ENCODE assay signal across 19 cellular contexts in genomic region chr7:92639956-92640355, GRCh38. TPM values are rescaled to one million over a fixed set of nuclear protein-coding genes. Genes with fewer than 3 reads are reported as not detected.
A peak's percentile ranks its signal among the peaks of the same experiment; 100 is the strongest.
DNase-seq lines count a peak whose midpoint lies in the region; ATAC-seq lines count a peak whose summit lies in the region.
"Had no signal": no experiment of that assay in that cellular context is flagged by ENCODE, and none has a peak within 500 bp of the region (broad histone marks: within the 10 kb centered on the region; RNA-seq: fewer than 3 reads in every experiment).

No MANE protein-coding gene starts in this region.

- H3K9me3 ChIP-seq in KOPT-K1 (ENCODE audit: insufficient read depth, low read length, poor library complexity, severe bottlenecking) (no peaks in the 10 kb centered on the region), T-helper 17 cell (ENCODE audit: control insufficient read depth, low read length, poor library complexity, severe bottlenecking) (no peaks in the 10 kb centered on the region)
- H3K9me3 ChIP-seq: gastroesophageal sphincter, left lung, tibial artery had no signal

- H3K9me3 Mint-ChIP-seq in activated T-cell treated with anti-CD3 and anti-CD28 coated beads, Interleukin-2, amount 50 U/mL, for 24 hours: no peaks in the 10 kb centered on the region
- H3K9me3 Mint-ChIP-seq in activated T-cell treated with anti-CD3 and anti-CD28 coated beads, Interleukin-2, amount 50 U/mL, for 4 hours: no peaks in the 10 kb centered on the region
- no peaks in the 10 kb centered on the region for H3K9me3 Mint-ChIP-seq in effector memory CD8-positive, alpha-beta T cell
- H3K9me3 Mint-ChIP-seq: brain had no signal

- H3K27me3 Mint-ChIP-seq in activated T-cell treated with anti-CD3 and anti-CD28 coated beads, Interleukin-2, amount 50 U/mL, for 24 hours: no peaks in the 10 kb centered on the region
- no peaks in the 10 kb centered on the region for H3K27me3 Mint-ChIP-seq in activated T-cell treated with anti-CD3 and anti-CD28 coated beads, Interleukin-2, amount 50 U/mL, for 4 hours (ENCODE audit: low read depth)
- H3K27me3 Mint-ChIP-seq in T-helper 17 cell: no peaks in the 10 kb centered on the region
- no peaks in the 10 kb centered on the region for H3K27me3 Mint-ChIP-seq in effector memory CD8-positive, alpha-beta T cell

- peak overlapping the region; percentile 96 for H3K27ac Mint-ChIP-seq in activated T-cell treated with anti-CD3 and anti-CD28 coated beads, Interleukin-2, amount 50 U/mL, for 24 hours
- H3K27ac Mint-ChIP-seq in T-helper 17 cell: peak overlapping the region; percentile 99
- H3K27ac Mint-ChIP-seq in effector memory CD8-positive, alpha-beta T cell: peak overlapping the region; percentile 11 to 25

- H3K4me3 Mint-ChIP-seq in activated T-cell treated with anti-CD3 and anti-CD28 coated beads, Interleukin-2, amount 50 U/mL, for 24 hours: peak overlapping the region; percentile 51
- no peak overlapping the region for H3K4me3 Mint-ChIP-seq in activated T-cell treated with anti-CD3 and anti-CD28 coated beads, Interleukin-2, amount 50 U/mL, for 4 hours
- H3K4me3 Mint-ChIP-seq in T-helper 17 cell: no peak overlapping the region
- H3K4me3 Mint-ChIP-seq in effector memory CD8-positive, alpha-beta T cell: peak overlapping the region; percentile 11 to 29
- H3K4me3 Mint-ChIP-seq: brain had no signal

- no peak for DNase-seq in activated T-cell treated with anti-CD3 and anti-CD28 coated beads, Interleukin-2, amount 50 U/mL, for 24 hours
- DNase-seq in activated T-cell treated with anti-CD3 and anti-CD28 coated beads, Interleukin-2, amount 50 U/mL, for 4 hours: no peak
- no peak for DNase-seq in T-helper 17 cell
- no peak for DNase-seq in effector memory CD8-positive, alpha-beta T cell
- no peak for DNase-seq in SKM-1 (lab: John Stamatoyannopoulos, UW; ENCODE audit: unreplicated experiment)
- DNase-seq: dermis blood vessel endothelial cell, erythroblast, GOT3, left lung, NCI-H1694 treated with DMSO at 0.1 percent for 48 hours, NCI-H524, T1000, tibial artery had no signal

- H3K36me3 Mint-ChIP-seq in activated T-cell treated with anti-CD3 and anti-CD28 coated beads, Interleukin-2, amount 50 U/mL, for 24 hours (ENCODE audit: low read depth): peaks cover 85% of the 10 kb centered on the region
- H3K36me3 Mint-ChIP-seq in activated T-cell treated with anti-CD3 and anti-CD28 coated beads, Interleukin-2, amount 50 U/mL, for 4 hours (ENCODE audit: insufficient read depth): peaks cover 34% of the 10 kb centered on the region
- H3K36me3 Mint-ChIP-seq in T-helper 17 cell (ENCODE audit: low read depth): peaks cover 2% of the 10 kb centered on the region
- H3K36me3 Mint-ChIP-seq in effector memory CD8-positive, alpha-beta T cell (ENCODE audit: insufficient read depth): peaks cover 3% of the 10 kb centered on the region
- H3K36me3 Mint-ChIP-seq: brain had no signal

- H3K4me1 Mint-ChIP-seq in activated T-cell treated with anti-CD3 and anti-CD28 coated beads, Interleukin-2, amount 50 U/mL, for 24 hours (ENCODE audit: low read depth): peaks cover 91% of the 10 kb centered on the region
- peaks cover 75% of the 10 kb centered on the region for H3K4me1 Mint-ChIP-seq in activated T-cell treated with anti-CD3 and anti-CD28 coated beads, Interleukin-2, amount 50 U/mL, for 4 hours (ENCODE audit: low read depth)
- H3K4me1 Mint-ChIP-seq in T-helper 17 cell: peaks cover 41% of the 10 kb centered on the region
- H3K4me1 Mint-ChIP-seq in effector memory CD8-positive, alpha-beta T cell (ENCODE audit: low read depth in 2 of 2): peaks cover 26 to 39% of the 10 kb centered on the region in 2 donors

- H3K27ac ChIP-seq in KOPT-K1 (ENCODE audit: low read depth, low read length, poor library complexity, severe bottlenecking): peak overlapping the region; percentile 100
- H3K27ac ChIP-seq: gastroesophageal sphincter, left lung, parathyroid adenoma, tibial artery had no signal

- no peak for ATAC-seq in activated T-cell treated with anti-CD3 and anti-CD28 coated beads, Interleukin-2, amount 50 U/mL, for 4 hours
- ATAC-seq in T-helper 17 cell (no peak), HG03521 (IDR thresholded peaks at IDR 0.05; ENCODE audit: unreplicated experiment) (no peak), GM21360 (IDR thresholded peaks at IDR 0.05; ENCODE audit: unreplicated experiment) (no peak)
- no peak for ATAC-seq in effector memory CD8-positive, alpha-beta T cell (replicated peaks)
- ATAC-seq: gastroesophageal sphincter, left lung had no signal

- H3K36me3 ChIP-seq in KOPT-K1 (ENCODE audit: insufficient read depth, low read length): peaks cover 68% of the 10 kb centered on the region
- H3K36me3 ChIP-seq: gastroesophageal sphincter, left lung, tibial artery had no signal

RNA-seq across cellular contexts. Expression of gene FAM133B, which starts 49.8 kb away (rescaled TPM):
- total RNA-seq in activated T-cell treated with anti-CD3 and anti-CD28 coated beads, Interleukin-2, amount 50 U/mL, for 4 hours: 10 to 100 TPM; 35.3 to 37.8 (median 36.0) TPM
- 10 to 100 TPM; 71.6 to 77.0 TPM for total RNA-seq in T-helper 17 cell

Comparison
In these comparisons a context has a peak if more than half of its experiments do, and no peak if none do; other contexts are left out.
1. H3K4me3 Mint-ChIP-seq: peak in activated T-cell treated with anti-CD3 and anti-CD28 coated beads, Interleukin-2, amount 50 U/mL, for 24 hours (single experiment) and effector memory CD8-positive, alpha-beta T cell (2 of 2); none in activated T-cell treated with anti-CD3 and anti-CD28 coated beads, Interleukin-2, amount 50 U/mL, for 4 hours (single experiment) and T-helper 17 cell (single experiment).
2. H3K27ac Mint-ChIP-seq: peak in every context shown above with its lines; median percentile 99 in T-helper 17 cell; 96 in activated T-cell treated with anti-CD3 and anti-CD28 coated beads, Interleukin-2, amount 50 U/mL, for 24 hours; 18 in effector memory CD8-positive, alpha-beta T cell.